ENCODE assay signal across 21 cellular contexts in genomic region chr2:105660489-105660888, GRCh38.
"Had no signal": no experiment of that assay in that cellular context is flagged by ENCODE, and none has a peak within 500 bp of the region (broad histone marks: within the 10 kb centered on the region; RNA-seq: fewer than 3 reads in every experiment).

No MANE protein-coding gene starts in this region.

- H3K36me3 ChIP-seq: adrenal gland had no signal

- DNase-seq: activated CD4-positive, CD25-positive, alpha-beta regulatory T cell; activated CD8-positive, alpha-beta memory T cell treated with anti-CD3 and anti-CD28 coated beads, Interleukin-2, amount 50 U/mL, for 4 hours; activated CD8-positive, alpha-beta T cell treated with anti-CD3 and anti-CD28 coated beads for 36 hours; activated gamma-delta T cell treated with Interleukin-2 at 50 U/mL for 16 hours; activated naive CD4-positive, alpha-beta T cell treated with anti-CD3 and anti-CD28 coated beads, Interleukin-2, amount 10 ng/mL, durations not matched to agents 7 days and 5 days; activated naive CD8-positive, alpha-beta T cell treated with anti-CD3 and anti-CD28 coated beads, Interleukin-2, amount 10 ng/mL, durations not matched to agents 7 days and 5 days; activated T-cell treated with anti-CD3 and anti-CD28 coated beads, Interleukin-2, amount 50 U/mL, for 72 hours; adrenal gland; anterior cingulate cortex; Karpas-422; NCI-H1105 treated with DMSO at 0.1 percent for 48 hours; NCI-H1436 treated with DMSO at 0.1 percent for 48 hours; NCI-H187; NCI-H2081 treated with DMSO at 0.1 percent for 48 hours; NCI-H446; NCI-H524; SHP77 treated with DMSO at 0.1 percent for 48 hours; T-helper 17 cell; T-helper 9 cell had no signal

- FAIRE-seq: RCC 7860 had no signal

- H3K4me1 ChIP-seq: adrenal gland had no signal

- H3K4me3 ChIP-seq: adrenal gland had no signal

- H3K27ac ChIP-seq: adrenal gland, VCaP had no signal

- ATAC-seq: activated CD8-positive, alpha-beta T cell treated with anti-CD3 and anti-CD28 coated beads for 36 hours; activated T-cell treated with anti-CD3 and anti-CD28 coated beads, Interleukin-2, amount 50 U/mL, for 72 hours; T-helper 17 cell had no signal

- H3K27me3 ChIP-seq: adrenal gland had no signal
